In genomic region chr7:36686499-36686898, GRCh38 we compare ENCODE assay signal across 8 cellular contexts. TPM values are rescaled to one million over a fixed set of nuclear protein-coding genes. Genes with fewer than 3 reads are reported as not detected.
A peak's percentile ranks its signal among the peaks of the same experiment; 100 is the strongest.
DNase-seq lines count a peak whose midpoint lies in the region; ATAC-seq, FAIRE-seq and TF ChIP-seq lines count a peak whose summit lies in the region.

No MANE protein-coding gene starts in this region.

- no peaks in the 10 kb centered on the region for H3K27me3 ChIP-seq in keratinocyte (ENCODE audit: control insufficient read depth, extremely low read depth, insufficient read depth, low read length)
- H3K27me3 ChIP-seq in smooth muscle cell (ENCODE audit: low read depth), result no peaks in the 10 kb centered on the region
- H3K27me3 ChIP-seq in tibial artery, result no peaks in the 10 kb centered on the region

- DNase-seq in activated effector memory CD4-positive, alpha-beta T cell treated with anti-CD3 and anti-CD28 coated beads, Interleukin-2, amount 50 U/mL, for 16 hours, result peak; percentile 78
- no peak for DNase-seq in activated effector memory CD4-positive, alpha-beta T cell treated with Interleukin-2 at 50 U/mL for 16 hours
- DNase-seq in activated T-cell treated with anti-CD3 and anti-CD28 coated beads, Interleukin-2, amount 50 U/mL, for 24 hours, result peak; percentile 73
- DNase-seq in keratinocyte (ENCODE audit: low read depth, low spot score) (peak; percentile 76), smooth muscle cell (lab: John Stamatoyannopoulos, UW; ENCODE audit: unreplicated experiment) (no peak), tibial artery (no peak)

- H3K9me3 ChIP-seq in keratinocyte (ENCODE audit: control insufficient read depth, low read depth, low read length) (no peaks in the 10 kb centered on the region), smooth muscle cell (replicated peaks; ENCODE audit: low read depth) (no peaks in the 10 kb centered on the region), tibial artery (no peaks in the 10 kb centered on the region)

- peaks cover 90% of the 10 kb centered on the region for H3K4me1 Mint-ChIP-seq in activated T-cell treated with anti-CD3 and anti-CD28 coated beads, Interleukin-2, amount 50 U/mL, for 24 hours (ENCODE audit: low read depth)
- peaks cover 92% of the 10 kb centered on the region for H3K4me1 Mint-ChIP-seq in stimulated activated naive CD8-positive, alpha-beta T cell treated with anti-CD3 and anti-CD28 coated beads, Interleukin-15, Interleukin-2, amounts not matched to agents 100 ng/mL and 50 ng/mL, for 24 hours (ENCODE audit: low read depth)

- TF ChIP-seq CTCF in keratinocyte (optimal IDR thresholded peaks at IDR 0.05 in 1 of 3, IDR thresholded peaks at IDR 0.05 in 1 of 3, conservative IDR thresholded peaks at IDR 0.05 in 1 of 3; ENCODE audit: extremely low read depth in 1 of 3, insufficient read depth in 2 of 3, low read length in 3 of 3), result no peak
- TF ChIP-seq CTCF in smooth muscle cell (IDR thresholded peaks at IDR 0.05; ENCODE audit: borderline replicate concordance, insufficient read depth, poor library complexity, severe bottlenecking), result no peak
- TF ChIP-seq CTCF in tibial artery (IDR thresholded peaks at IDR 0.05), result no peak

- 31% methylated on average over 5 of the region's 5 CpGs for WGBS in smooth muscle cell (ENCODE audit: low lambda C conversion rate)

- H3K4me2 ChIP-seq in keratinocyte (ENCODE audit: control insufficient read depth, extremely low read depth, insufficient read depth, low read depth, low read length), result peak overlapping the region; percentile 62
- H3K4me2 ChIP-seq in smooth muscle cell, result no peak overlapping the region

- dilution Hi-C loops in keratinocyte (cut with MboI; ENCODE audit: extremely low pct_ligation_motif_present, low sequenced_read_pairs), result no loop called here

- peak; percentile 99 for FAIRE-seq in keratinocyte (lab: Jason Lieb, UNC)

- H3K9me1 ChIP-seq in keratinocyte (ENCODE audit: control insufficient read depth, extremely low read depth, insufficient read depth, low read length), result no peaks in the 10 kb centered on the region

- no peaks in the 10 kb centered on the region for H3F3A ChIP-seq in smooth muscle cell (ENCODE audit: low read depth)

- H3K36me3 Mint-ChIP-seq in activated T-cell treated with anti-CD3 and anti-CD28 coated beads, Interleukin-2, amount 50 U/mL, for 24 hours (ENCODE audit: low read depth), result peaks cover 40% of the 10 kb centered on the region
- H3K36me3 Mint-ChIP-seq in stimulated activated naive CD8-positive, alpha-beta T cell treated with anti-CD3 and anti-CD28 coated beads, Interleukin-15, Interleukin-2, amounts not matched to agents 100 ng/mL and 50 ng/mL, for 24 hours (ENCODE audit: low read depth), result peaks cover 10% of the 10 kb centered on the region

- peaks cover 3% of the 10 kb centered on the region for H3K9me3 Mint-ChIP-seq in activated T-cell treated with anti-CD3 and anti-CD28 coated beads, Interleukin-2, amount 50 U/mL, for 24 hours
- H3K9me3 Mint-ChIP-seq in stimulated activated naive CD8-positive, alpha-beta T cell treated with anti-CD3 and anti-CD28 coated beads, Interleukin-15, Interleukin-2, amounts not matched to agents 100 ng/mL and 50 ng/mL, for 24 hours, result no peaks in the 10 kb centered on the region

- no peaks in the 10 kb centered on the region for H3K27me3 Mint-ChIP-seq in activated T-cell treated with anti-CD3 and anti-CD28 coated beads, Interleukin-2, amount 50 U/mL, for 24 hours
- no peaks in the 10 kb centered on the region for H3K27me3 Mint-ChIP-seq in stimulated activated naive CD8-positive, alpha-beta T cell treated with anti-CD3 and anti-CD28 coated beads, Interleukin-15, Interleukin-2, amounts not matched to agents 100 ng/mL and 50 ng/mL, for 24 hours

- intact Hi-C loops in tibial artery (cut with DNase I; ENCODE audit: low total_unique reads), result no loop called here

- H3K79me2 ChIP-seq in keratinocyte (ENCODE audit: control insufficient read depth, insufficient read depth, low read length) (no peaks in the 10 kb centered on the region), smooth muscle cell (ENCODE audit: low read depth) (no peaks in the 10 kb centered on the region)

- H3K36me3 ChIP-seq in keratinocyte (ENCODE audit: control insufficient read depth in 2 of 2, extremely low read depth in 1 of 2, insufficient read depth in 2 of 2, low read length in 2 of 2), result no peaks in the 10 kb centered on the region
- H3K36me3 ChIP-seq in smooth muscle cell (ENCODE audit: low read depth), result no peaks in the 10 kb centered on the region
- H3K36me3 ChIP-seq in tibial artery, result no peaks in the 10 kb centered on the region

- H3K27ac Mint-ChIP-seq in activated T-cell treated with anti-CD3 and anti-CD28 coated beads, Interleukin-2, amount 50 U/mL, for 24 hours, result peak overlapping the region; percentile 95
- H3K27ac Mint-ChIP-seq in stimulated activated naive CD8-positive, alpha-beta T cell treated with anti-CD3 and anti-CD28 coated beads, Interleukin-15, Interleukin-2, amounts not matched to agents 100 ng/mL and 50 ng/mL, for 24 hours, result peak overlapping the region; percentile 95

- H3K4me3 Mint-ChIP-seq in activated T-cell treated with anti-CD3 and anti-CD28 coated beads, Interleukin-2, amount 50 U/mL, for 24 hours, result peak overlapping the region; percentile 13
- H3K4me3 Mint-ChIP-seq in stimulated activated naive CD8-positive, alpha-beta T cell treated with anti-CD3 and anti-CD28 coated beads, Interleukin-15, Interleukin-2, amounts not matched to agents 100 ng/mL and 50 ng/mL, for 24 hours, result peak overlapping the region; percentile 67

- H3K4me3 ChIP-seq in keratinocyte (ENCODE audit: control insufficient read depth in 2 of 3, extremely low read depth in 1 of 3, insufficient read depth in 2 of 3, low read depth in 1 of 3, low read length in 3 of 3) (no peak overlapping the region), smooth muscle cell (no peak overlapping the region), tibial artery (no peak overlapping the region)

- peak overlapping the region; percentile 15 for H3K9ac ChIP-seq in keratinocyte (ENCODE audit: control insufficient read depth, extremely low read depth, insufficient read depth, low read length)
- no peak overlapping the region for H3K9ac ChIP-seq in smooth muscle cell (ENCODE audit: low read depth)

- no peak for ATAC-seq in GM19455 (IDR thresholded peaks at IDR 0.05; ENCODE audit: unreplicated experiment)

- H2AFZ ChIP-seq in keratinocyte (ENCODE audit: control insufficient read depth, low read length) (peak overlapping the region; percentile 85), smooth muscle cell (ENCODE audit: low read depth) (no peak overlapping the region)

- H3K4me1 ChIP-seq in keratinocyte (ENCODE audit: control insufficient read depth, extremely low read depth, insufficient read depth, low read length) (peaks cover 49% of the 10 kb centered on the region), smooth muscle cell (ENCODE audit: low read depth) (no peaks in the 10 kb centered on the region), tibial artery (no peaks in the 10 kb centered on the region)

- H3K27ac ChIP-seq in keratinocyte (ENCODE audit: control insufficient read depth, insufficient read depth, low read length) (peak overlapping the region; percentile 71), smooth muscle cell (ENCODE audit: low read depth) (no peak overlapping the region), tibial artery (no peak overlapping the region)

- no peaks in the 10 kb centered on the region for H4K20me1 ChIP-seq in keratinocyte (ENCODE audit: control insufficient read depth, extremely low read depth, insufficient read depth, low read length)
- no peaks in the 10 kb centered on the region for H4K20me1 ChIP-seq in smooth muscle cell (ENCODE audit: low read depth)

RNA-seq across cellular contexts. Expression of gene AOAH, which starts 37.8 kb away (rescaled TPM):
- 0.43 to 0.54 TPM (median 0.45 TPM) in 3 replicates for polyA plus RNA-seq in keratinocyte
- polyA plus RNA-seq in keratinocyte (2011; ENCODE audit: low read depth), result not detected
- 0.43 and 0.92 TPM in 2 replicates for polyA plus RNA-seq in keratinocyte (2011; cell fraction: cytosol; rRNA removed)
- polyA plus RNA-seq in keratinocyte (2011; cell fraction: nucleus; rRNA removed), result 0.92 and 2.0 TPM in 2 replicates
- 0.25 TPM in 1 of 2 replicates, not detected in the other for polyA plus RNA-seq in keratinocyte (2012; ENCODE audit: low replicate concordance)
- 0.61 to 1.0 TPM in 2 of 3 replicates, not detected in the other for polyA minus RNA-seq in keratinocyte
- polyA minus RNA-seq in keratinocyte (2011; cell fraction: cytosol; rRNA and poly(A)+ RNA removed), result not detected
- polyA minus RNA-seq in keratinocyte (2011; cell fraction: nucleus; rRNA and poly(A)+ RNA removed), result 0.42 and 0.62 TPM in 2 replicates
- not detected in 2 replicates for total RNA-seq in smooth muscle cell
- polyA plus RNA-seq in smooth muscle cell, result not detected in 2 replicates

Comparison
In these comparisons a context has a peak if more than half of its experiments do, and no peak if none do; other contexts are left out.
1. DNase-seq: peak in activated effector memory CD4-positive, alpha-beta T cell treated with anti-CD3 and anti-CD28 coated beads, Interleukin-2, amount 50 U/mL, for 16 hours (single experiment), activated T-cell treated with anti-CD3 and anti-CD28 coated beads, Interleukin-2, amount 50 U/mL, for 24 hours (single experiment) and keratinocyte (single experiment); none in activated effector memory CD4-positive, alpha-beta T cell treated with Interleukin-2 at 50 U/mL for 16 hours (single experiment), smooth muscle cell (single experiment) and tibial artery (0 of 2).